In the genomic region with DNA sequence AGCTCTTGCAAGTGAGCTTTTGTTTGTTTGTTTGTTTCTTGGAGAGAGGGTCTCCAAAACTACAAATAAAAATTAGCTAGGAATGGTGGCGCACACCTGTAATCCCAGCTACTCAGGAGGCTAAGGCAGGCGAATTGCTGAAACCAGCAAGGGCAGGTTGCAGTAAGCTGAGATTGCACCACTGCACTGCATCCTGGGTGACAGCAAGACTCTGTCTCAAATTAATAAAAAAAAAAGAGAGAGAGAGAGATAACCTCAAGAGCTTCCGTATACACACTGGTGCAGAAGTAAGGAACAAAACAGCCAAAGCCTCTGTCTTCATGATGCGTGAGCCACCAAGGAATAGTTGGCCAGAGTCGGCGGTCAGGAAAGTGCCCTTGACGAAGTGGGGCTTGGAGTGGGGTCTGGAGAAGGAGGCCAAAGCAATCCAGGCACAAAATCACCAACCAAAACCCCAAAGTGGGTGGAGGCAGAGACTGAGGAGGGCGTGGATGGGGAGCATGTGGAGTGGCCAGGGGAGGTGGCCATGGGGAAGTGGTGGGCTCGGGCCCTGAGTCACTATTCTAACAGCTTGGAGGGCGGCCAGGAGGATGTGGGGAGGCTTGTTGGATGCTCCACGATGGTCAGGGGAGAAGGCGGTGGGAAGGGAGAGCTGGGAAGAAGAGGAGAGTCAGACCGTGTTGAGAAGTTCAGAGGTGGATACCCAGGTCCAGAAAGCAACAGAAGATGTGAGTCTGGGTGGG, we compare ENCODE assay signal across 10 cellular contexts. TPM values are rescaled to one million over a fixed set of nuclear protein-coding genes. Genes with fewer than 3 reads are reported as not detected.
DNase-seq lines count a peak whose midpoint lies in the region; ATAC-seq and TF ChIP-seq lines count a peak whose summit lies in the region.
"Had no signal": no experiment of that assay in that cellular context is flagged by ENCODE, and none has a peak within 500 bp of the region (broad histone marks: within the 10 kb centered on the region; RNA-seq: fewer than 3 reads in every experiment).

No MANE protein-coding gene starts in this region.

- no peaks in the 10 kb centered on the region for H3K27me3 Mint-ChIP-seq in neural crest cell (ENCODE audit: low read depth)

- DNase-seq in Ammon's horn (ENCODE audit: low spot score) (peak; percentile 56), Peyer's patch (peak in 2 of 3 donors; percentile 28 to 60), fibroblast of lung (ENCODE audit: low read depth in 2 of 2) (peak; percentile 70 to 95), neural crest cell (ENCODE audit: low read depth, low spot score) (no peak), WERI-Rb-1 (no peak), NCI-H1694 treated with DMSO at 0.1 percent for 48 hours (lab: John Stamatoyannopoulos, UW) (no peak)
- DNase-seq in activated CD4-positive, alpha-beta T cell treated with anti-CD3 and anti-CD28 coated beads for 48 hours: no peak
- DNase-seq: retina; stimulated activated naive B cell treated with anti-CD40 and anti-IgM and Interleukin-4, amounts not matched to agents 10 μg/mL and 1 μg/mL and 100 μg/mL, for 72 hours had no signal

- peak overlapping the region; percentile 91 for H3K27ac Mint-ChIP-seq in neural crest cell (ENCODE audit: unreplicated experiment)
- H3K27ac Mint-ChIP-seq: stimulated activated naive B cell treated with anti-CD40 and anti-IgM and Interleukin-4, amounts not matched to agents 10 μg/mL and 1 μg/mL and 100 μg/mL, for 72 hours had no signal

- no peaks in the 10 kb centered on the region for H3K27me3 ChIP-seq in Peyer's patch
- H3K27me3 ChIP-seq in fibroblast of lung (ENCODE audit: control insufficient read depth, insufficient read depth, low read length): no peaks in the 10 kb centered on the region
- H3K27me3 ChIP-seq in WERI-Rb-1 (ENCODE audit: insufficient read depth, low read depth, severe bottlenecking): no peaks in the 10 kb centered on the region

- H3K4me1 ChIP-seq in Peyer's patch (peaks cover 0 to 11% (median 0%) of the 10 kb centered on the region in 4 donors), fibroblast of lung (ENCODE audit: control insufficient read depth, extremely low read depth, insufficient read depth, low read length) (no peaks in the 10 kb centered on the region)

- no peaks in the 10 kb centered on the region for H3K79me2 ChIP-seq in fibroblast of lung (ENCODE audit: control insufficient read depth, insufficient read depth, low read length)

- no peak overlapping the region for H3K4me3 Mint-ChIP-seq in neural crest cell
- H3K4me3 Mint-ChIP-seq: stimulated activated naive B cell treated with anti-CD40 and anti-IgM and Interleukin-4, amounts not matched to agents 10 μg/mL and 1 μg/mL and 100 μg/mL, for 72 hours had no signal

- H3K36me3 Mint-ChIP-seq in neural crest cell (ENCODE audit: low read depth): peaks cover 17% of the 10 kb centered on the region
- H3K36me3 Mint-ChIP-seq: stimulated activated naive B cell treated with anti-CD40 and anti-IgM and Interleukin-4, amounts not matched to agents 10 μg/mL and 1 μg/mL and 100 μg/mL, for 72 hours had no signal

- TF ChIP-seq POLR2A in Peyer's patch (IDR thresholded peaks at IDR 0.05): no peak

- no peak overlapping the region for H2AFZ ChIP-seq in fibroblast of lung (ENCODE audit: low read length)

- H3K4me3 ChIP-seq in Peyer's patch: no peak overlapping the region
- no peak overlapping the region for H3K4me3 ChIP-seq in fibroblast of lung (replicated peaks in 1 of 4; ENCODE audit: control extremely low read depth in 1 of 4, insufficient read depth in 1 of 4, low read depth in 3 of 4, low read length in 4 of 4)
- no peak overlapping the region for H3K4me3 ChIP-seq in WERI-Rb-1 (ENCODE audit: low read depth, low read length)

- no peak overlapping the region for H3K4me2 ChIP-seq in fibroblast of lung (ENCODE audit: extremely low read depth, insufficient read depth, low read length)

- H3K9me3 Mint-ChIP-seq in neural crest cell: no peaks in the 10 kb centered on the region
- H3K9me3 Mint-ChIP-seq: stimulated activated naive B cell treated with anti-CD40 and anti-IgM and Interleukin-4, amounts not matched to agents 10 μg/mL and 1 μg/mL and 100 μg/mL, for 72 hours had no signal

- H4K20me1 ChIP-seq in fibroblast of lung (ENCODE audit: control insufficient read depth, extremely low read depth, insufficient read depth, low read length): no peaks in the 10 kb centered on the region

- peaks cover 0 to 57% (median 0%) of the 10 kb centered on the region in 3 donors for H3K36me3 ChIP-seq in Peyer's patch
- peaks cover 35% of the 10 kb centered on the region for H3K36me3 ChIP-seq in fibroblast of lung (ENCODE audit: control insufficient read depth, insufficient read depth, low read length)
- H3K36me3 ChIP-seq in WERI-Rb-1: peaks cover 67% of the 10 kb centered on the region

- H3K9ac ChIP-seq in fibroblast of lung (ENCODE audit: insufficient read depth, low read length): no peak overlapping the region

- ATAC-seq in HG03175 (IDR thresholded peaks at IDR 0.05; ENCODE audit: unreplicated experiment): no peak
- ATAC-seq: stimulated activated naive B cell treated with anti-CD40 and anti-IgM and Interleukin-4, amounts not matched to agents 10 μg/mL and 1 μg/mL and 100 μg/mL, for 72 hours had no signal

- H3K9me3 ChIP-seq in Peyer's patch (no peaks in the 10 kb centered on the region), fibroblast of lung (ENCODE audit: control insufficient read depth, insufficient read depth, low read depth, low read length) (no peaks in the 10 kb centered on the region), WERI-Rb-1 (ENCODE audit: severe bottlenecking) (no peaks in the 10 kb centered on the region)

- TF ChIP-seq CTCF in Peyer's patch (IDR thresholded peaks at IDR 0.05): no peak
- no peak for TF ChIP-seq CTCF in fibroblast of lung (conservative IDR thresholded peaks at IDR 0.05 in 1 of 2, IDR thresholded peaks at IDR 0.05 in 1 of 2; ENCODE audit: low read depth in 1 of 2, low read length in 2 of 2)
- TF ChIP-seq CTCF in neural crest cell (conservative IDR thresholded peaks at IDR 0.05): no peak
- TF ChIP-seq CTCF in WERI-Rb-1 (IDR thresholded peaks at IDR 0.05; ENCODE audit: low read depth, low read length): no peak

- H3K4me1 Mint-ChIP-seq in neural crest cell: no peaks in the 10 kb centered on the region
- H3K4me1 Mint-ChIP-seq: stimulated activated naive B cell treated with anti-CD40 and anti-IgM and Interleukin-4, amounts not matched to agents 10 μg/mL and 1 μg/mL and 100 μg/mL, for 72 hours had no signal

- H3K27ac ChIP-seq in Peyer's patch (peak overlapping the region in 2 of 4 donors; percentile 19 to 54), fibroblast of lung (ENCODE audit: insufficient read depth, low read length) (no peak overlapping the region), WERI-Rb-1 (no peak overlapping the region)

RNA-seq across cellular contexts. Expression of a gene that starts 21.2 kb away (rescaled TPM):
- total RNA-seq in Peyer's patch (10 to 100 TPM; 32.6 to 45.7 (median 37.5) TPM), fibroblast of lung (21.8 and 24.4 TPM in 2 replicates), neural crest cell (141 and 147 TPM in 2 replicates)
- 32.1 and 57.7 TPM in 2 replicates for polyA plus RNA-seq in fibroblast of lung
- 38.8 and 79.3 TPM in 2 replicates for polyA plus RNA-seq in fibroblast of lung (2012)
- polyA minus RNA-seq in fibroblast of lung (ENCODE audit: low replicate concordance): 64.4 and 139 TPM in 2 replicates

RNA-seq across cellular contexts. Expression of a gene that starts 23.8 kb away (rescaled TPM):
- 100 to 1,000 TPM in 3 of 4 donors, 10 to 100 TPM in 1; 25.6 to 171 (median 122) TPM for total RNA-seq in Peyer's patch
- 50.3 and 70.7 TPM in 2 replicates for total RNA-seq in fibroblast of lung
- 59.4 and 77.4 TPM in 2 replicates for polyA plus RNA-seq in fibroblast of lung
- 99.9 and 115 TPM in 2 replicates for polyA plus RNA-seq in fibroblast of lung (2012)
- polyA minus RNA-seq in fibroblast of lung (ENCODE audit: low replicate concordance): 248 and 327 TPM in 2 replicates
- 76.2 and 78.5 TPM in 2 replicates for total RNA-seq in neural crest cell

RNA-seq across cellular contexts. Expression of a gene that starts 35.7 kb away (rescaled TPM):
- total RNA-seq in Peyer's patch (100 to 1,000 TPM in 1 of 4 donors, 10 to 100 TPM in 3; 24.2 to 203 (median 51.6) TPM), fibroblast of lung (35.0 and 339 TPM in 2 replicates), neural crest cell (12.2 and 13.1 TPM in 2 replicates)
- polyA plus RNA-seq in fibroblast of lung: 1.5 and 13.4 TPM in 2 replicates
- polyA plus RNA-seq in fibroblast of lung (2012): 1.9 and 20.7 TPM in 2 replicates
- 1.3 TPM in 1 of 2 replicates, not detected in the other for polyA minus RNA-seq in fibroblast of lung (ENCODE audit: low replicate concordance)

RNA-seq across cellular contexts. Expression of a gene that starts 44.5 kb away (rescaled TPM):
- total RNA-seq in Peyer's patch: 100 to 1,000 TPM in 1 of 4 donors, 10 to 100 TPM in 1, 1 to 10 TPM in 1, not detected in 1; 3.9 to 107 (median 14.2) TPM
- total RNA-seq in fibroblast of lung: 2.3 and 8.0 TPM in 2 replicates
- polyA plus RNA-seq in fibroblast of lung: 1.3 and 2.6 TPM in 2 replicates
- 2.7 and 8.2 TPM in 2 replicates for polyA plus RNA-seq in fibroblast of lung (2012)
- polyA minus RNA-seq in fibroblast of lung (ENCODE audit: low replicate concordance): not detected in 2 replicates
- total RNA-seq in neural crest cell: 24.9 and 25.4 TPM in 2 replicates

Comparison
In these comparisons a context has a peak if more than half of its experiments do, and no peak if none do; other contexts are left out.
1. DNase-seq: peak in Ammon's horn (single experiment), Peyer's patch (2 of 3) and fibroblast of lung (2 of 2); none in neural crest cell (single experiment), WERI-Rb-1 (single experiment), activated CD4-positive, alpha-beta T cell treated with anti-CD3 and anti-CD28 coated beads for 48 hours (single experiment) and NCI-H1694 treated with DMSO at 0.1 percent for 48 hours (single experiment).